Comparison of ENCODE assay signal across 1 cellular context in the genomic region with DNA sequence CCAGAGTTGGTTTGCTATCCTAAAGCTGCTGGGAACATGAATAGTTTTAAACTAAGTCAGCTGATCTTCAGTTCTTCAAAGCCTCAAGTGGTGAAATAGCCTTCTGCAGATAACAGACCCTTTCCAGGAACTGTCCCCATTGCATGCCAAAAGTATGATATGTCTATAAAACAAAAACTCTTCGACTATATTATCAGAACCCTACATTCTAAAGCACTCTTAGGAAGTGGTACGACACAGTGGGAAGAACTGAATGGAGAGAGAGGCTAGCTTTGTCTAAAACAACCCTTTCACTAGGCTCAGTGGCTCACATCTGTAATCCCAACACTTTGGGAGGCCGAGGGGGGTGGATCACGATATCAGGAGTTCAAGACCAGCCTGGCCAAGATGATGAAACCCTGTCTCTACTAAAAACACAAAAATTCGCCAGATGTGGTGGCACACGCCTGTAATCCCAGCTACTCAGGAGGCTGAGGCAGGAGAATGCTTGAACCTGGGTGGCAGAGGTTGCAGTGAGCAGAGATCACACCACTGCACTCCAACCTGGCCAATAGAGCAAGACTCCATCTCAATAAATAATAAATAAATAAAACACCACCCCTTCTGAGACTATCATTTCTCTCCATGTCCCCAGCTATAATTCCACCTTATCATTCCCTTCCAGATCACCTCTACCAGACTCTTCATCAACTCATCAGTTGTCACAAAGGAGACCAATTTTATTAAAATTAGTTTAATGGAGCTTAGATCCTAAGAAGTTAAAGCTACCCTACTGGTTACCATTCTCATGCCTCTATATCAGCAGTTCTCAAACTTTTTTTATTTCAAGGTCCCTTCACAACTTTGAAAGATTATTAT.
A peak's percentile ranks its signal among the peaks of the same experiment; 100 is the strongest.
TF ChIP-seq lines count a peak whose summit lies in the region.

No MANE protein-coding gene starts in this region.

TF ChIP-seq in K562, 482 proteins besides CTCF, POLR2A, EP300 and RAD21 (continued from another document and continues in another):
- TF ChIP-seq, protein P1, sequence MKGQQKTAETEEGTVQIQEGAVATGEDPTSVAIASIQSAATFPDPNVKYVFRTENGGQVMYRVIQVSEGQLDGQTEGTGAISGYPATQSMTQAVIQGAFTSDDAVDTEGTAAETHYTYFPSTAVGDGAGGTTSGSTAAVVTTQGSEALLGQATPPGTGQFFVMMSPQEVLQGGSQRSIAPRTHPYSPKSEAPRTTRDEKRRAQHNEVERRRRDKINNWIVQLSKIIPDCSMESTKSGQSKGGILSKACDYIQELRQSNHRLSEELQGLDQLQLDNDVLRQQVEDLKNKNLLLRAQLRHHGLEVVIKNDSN (CRISPR knock-in tag; IDR thresholded peaks at IDR 0.05), result no peak
- TF ChIP-seq ARNT (IDR thresholded peaks at IDR 0.05), result peak; percentile 59; a peak in 2 of 4 replicates
- TF ChIP-seq DPF2 (IDR thresholded peaks at IDR 0.05), result peak; percentile 89
- TF ChIP-seq, protein P2, sequence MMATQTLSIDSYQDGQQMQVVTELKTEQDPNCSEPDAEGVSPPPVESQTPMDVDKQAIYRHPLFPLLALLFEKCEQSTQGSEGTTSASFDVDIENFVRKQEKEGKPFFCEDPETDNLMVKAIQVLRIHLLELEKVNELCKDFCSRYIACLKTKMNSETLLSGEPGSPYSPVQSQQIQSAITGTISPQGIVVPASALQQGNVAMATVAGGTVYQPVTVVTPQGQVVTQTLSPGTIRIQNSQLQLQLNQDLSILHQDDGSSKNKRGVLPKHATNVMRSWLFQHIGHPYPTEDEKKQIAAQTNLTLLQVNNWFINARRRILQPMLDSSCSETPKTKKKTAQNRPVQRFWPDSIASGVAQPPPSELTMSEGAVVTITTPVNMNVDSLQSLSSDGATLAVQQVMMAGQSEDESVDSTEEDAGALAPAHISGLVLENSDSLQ (IDR thresholded peaks at IDR 0.05), result peak; percentile 59
- TF ChIP-seq ZNF133 (CRISPR knock-in tag; IDR thresholded peaks at IDR 0.05), result no peak
- no peak for TF ChIP-seq RUNX1 (IDR thresholded peaks at IDR 0.05; ENCODE audit: low read depth)
- peak; percentile 85 for TF ChIP-seq ZNF24 (IDR thresholded peaks at IDR 0.05)
- TF ChIP-seq, protein P3, sequence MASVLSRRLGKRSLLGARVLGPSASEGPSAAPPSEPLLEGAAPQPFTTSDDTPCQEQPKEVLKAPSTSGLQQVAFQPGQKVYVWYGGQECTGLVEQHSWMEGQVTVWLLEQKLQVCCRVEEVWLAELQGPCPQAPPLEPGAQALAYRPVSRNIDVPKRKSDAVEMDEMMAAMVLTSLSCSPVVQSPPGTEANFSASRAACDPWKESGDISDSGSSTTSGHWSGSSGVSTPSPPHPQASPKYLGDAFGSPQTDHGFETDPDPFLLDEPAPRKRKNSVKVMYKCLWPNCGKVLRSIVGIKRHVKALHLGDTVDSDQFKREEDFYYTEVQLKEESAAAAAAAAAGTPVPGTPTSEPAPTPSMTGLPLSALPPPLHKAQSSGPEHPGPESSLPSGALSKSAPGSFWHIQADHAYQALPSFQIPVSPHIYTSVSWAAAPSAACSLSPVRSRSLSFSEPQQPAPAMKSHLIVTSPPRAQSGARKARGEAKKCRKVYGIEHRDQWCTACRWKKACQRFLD (CRISPR knock-in tag; IDR thresholded peaks at IDR 0.05), result no peak
- TF ChIP-seq HDAC2 (IDR thresholded peaks at IDR 0.05), result peak; percentile 90
- TF ChIP-seq MTA3 (IDR thresholded peaks at IDR 0.05; ENCODE audit: borderline replicate concordance), result peak; percentile 76
- TF ChIP-seq, protein P4, sequence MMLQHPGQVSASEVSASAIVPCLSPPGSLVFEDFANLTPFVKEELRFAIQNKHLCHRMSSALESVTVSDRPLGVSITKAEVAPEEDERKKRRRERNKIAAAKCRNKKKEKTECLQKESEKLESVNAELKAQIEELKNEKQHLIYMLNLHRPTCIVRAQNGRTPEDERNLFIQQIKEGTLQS (IDR thresholded peaks at IDR 0.05), result peak; percentile 87
- TF ChIP-seq, protein P4 (CRISPR knock-in tag; conservative IDR thresholded peaks at IDR 0.05), result no peak
- TF ChIP-seq, protein P5, sequence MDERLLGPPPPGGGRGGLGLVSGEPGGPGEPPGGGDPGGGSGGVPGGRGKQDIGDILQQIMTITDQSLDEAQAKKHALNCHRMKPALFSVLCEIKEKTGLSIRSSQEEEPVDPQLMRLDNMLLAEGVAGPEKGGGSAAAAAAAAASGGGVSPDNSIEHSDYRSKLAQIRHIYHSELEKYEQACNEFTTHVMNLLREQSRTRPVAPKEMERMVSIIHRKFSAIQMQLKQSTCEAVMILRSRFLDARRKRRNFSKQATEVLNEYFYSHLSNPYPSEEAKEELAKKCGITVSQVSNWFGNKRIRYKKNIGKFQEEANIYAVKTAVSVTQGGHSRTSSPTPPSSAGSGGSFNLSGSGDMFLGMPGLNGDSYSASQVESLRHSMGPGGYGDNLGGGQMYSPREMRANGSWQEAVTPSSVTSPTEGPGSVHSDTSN (CRISPR knock-in tag; IDR thresholded peaks at IDR 0.05; ENCODE audit: low read depth), result no peak
- TF ChIP-seq, protein P5 (tag; conservative IDR thresholded peaks at IDR 0.05; ENCODE audit: low read depth), result peak; percentile 60
- TF ChIP-seq RCOR1 (IDR thresholded peaks at IDR 0.05; ENCODE audit: borderline replicate concordance in 1 of 2, low read depth in 2 of 2, low read length in 2 of 2), result peak; percentile 2 to 25; a peak in 1 of 4 replicates
- peak; percentile 42 for TF ChIP-seq JUND (IDR thresholded peaks at IDR 0.05; ENCODE audit: borderline replicate concordance, low read depth, low read length)
- no peak; the same call in 2 of the 3 replicates for TF ChIP-seq JUND (tag; IDR thresholded peaks at IDR 0.05; ENCODE audit: borderline replicate concordance, low read depth, low read length)
- TF ChIP-seq CAMTA2 (CRISPR knock-in tag; conservative IDR thresholded peaks at IDR 0.05), result no peak
- no peak for TF ChIP-seq HNRNPLL (IDR thresholded peaks at IDR 0.05; ENCODE audit: low read depth, low read length, poor library complexity, severe bottlenecking)
- TF ChIP-seq C11orf30 (IDR thresholded peaks at IDR 0.05; ENCODE audit: low read depth), result 0 out of 2 replicates have a peak, but pooled peaks have one; percentile 22
- peak; percentile 90 for TF ChIP-seq ZNF121 (CRISPR knock-in tag; conservative IDR thresholded peaks at IDR 0.05)
- TF ChIP-seq NCOR1 (IDR thresholded peaks at IDR 0.05), result peak; percentile 42; the same call in 1 of the 2 replicates
- TF ChIP-seq SMARCA4 (IDR thresholded peaks at IDR 0.05), result peak; percentile 73; the same call in 1 of the 2 replicates
- TF ChIP-seq LEF1 (IDR thresholded peaks at IDR 0.05), result peak; percentile 65
- TF ChIP-seq, protein P6, sequence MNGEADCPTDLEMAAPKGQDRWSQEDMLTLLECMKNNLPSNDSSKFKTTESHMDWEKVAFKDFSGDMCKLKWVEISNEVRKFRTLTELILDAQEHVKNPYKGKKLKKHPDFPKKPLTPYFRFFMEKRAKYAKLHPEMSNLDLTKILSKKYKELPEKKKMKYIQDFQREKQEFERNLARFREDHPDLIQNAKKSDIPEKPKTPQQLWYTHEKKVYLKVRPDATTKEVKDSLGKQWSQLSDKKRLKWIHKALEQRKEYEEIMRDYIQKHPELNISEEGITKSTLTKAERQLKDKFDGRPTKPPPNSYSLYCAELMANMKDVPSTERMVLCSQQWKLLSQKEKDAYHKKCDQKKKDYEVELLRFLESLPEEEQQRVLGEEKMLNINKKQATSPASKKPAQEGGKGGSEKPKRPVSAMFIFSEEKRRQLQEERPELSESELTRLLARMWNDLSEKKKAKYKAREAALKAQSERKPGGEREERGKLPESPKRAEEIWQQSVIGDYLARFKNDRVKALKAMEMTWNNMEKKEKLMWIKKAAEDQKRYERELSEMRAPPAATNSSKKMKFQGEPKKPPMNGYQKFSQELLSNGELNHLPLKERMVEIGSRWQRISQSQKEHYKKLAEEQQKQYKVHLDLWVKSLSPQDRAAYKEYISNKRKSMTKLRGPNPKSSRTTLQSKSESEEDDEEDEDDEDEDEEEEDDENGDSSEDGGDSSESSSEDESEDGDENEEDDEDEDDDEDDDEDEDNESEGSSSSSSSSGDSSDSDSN (IDR thresholded peaks at IDR 0.05; ENCODE audit: borderline replicate concordance in 1 of 2, low read depth in 2 of 2, low read length in 2 of 2), result no peak
- peak; percentile 19; the same call in 1 of the 2 replicates for TF ChIP-seq SMAD4 (CRISPR knock-in tag; conservative IDR thresholded peaks at IDR 0.05)
- peak; percentile 31; the same call in 1 of the 2 replicates for TF ChIP-seq RNF2 (IDR thresholded peaks at IDR 0.05)
- peak; percentile 55; the same call in 1 of the 2 replicates for TF ChIP-seq EP400 (IDR thresholded peaks at IDR 0.05)
- no peak for TF ChIP-seq ZNF507 (tag; conservative IDR thresholded peaks at IDR 0.05)
- no peak for TF ChIP-seq FOXA3 (CRISPR knock-in tag; conservative IDR thresholded peaks at IDR 0.05 in 1 of 2, IDR thresholded peaks at IDR 0.05 in 1 of 2)
- TF ChIP-seq, protein P7, sequence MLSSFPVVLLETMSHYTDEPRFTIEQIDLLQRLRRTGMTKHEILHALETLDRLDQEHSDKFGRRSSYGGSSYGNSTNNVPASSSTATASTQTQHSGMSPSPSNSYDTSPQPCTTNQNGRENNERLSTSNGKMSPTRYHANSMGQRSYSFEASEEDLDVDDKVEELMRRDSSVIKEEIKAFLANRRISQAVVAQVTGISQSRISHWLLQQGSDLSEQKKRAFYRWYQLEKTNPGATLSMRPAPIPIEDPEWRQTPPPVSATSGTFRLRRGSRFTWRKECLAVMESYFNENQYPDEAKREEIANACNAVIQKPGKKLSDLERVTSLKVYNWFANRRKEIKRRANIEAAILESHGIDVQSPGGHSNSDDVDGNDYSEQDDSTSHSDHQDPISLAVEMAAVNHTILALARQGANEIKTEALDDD (IDR thresholded peaks at IDR 0.05), result peak; percentile 76
- peak; percentile 80 for TF ChIP-seq CBFA2T3 (IDR thresholded peaks at IDR 0.05)
- 0 out of 2 replicates have a peak, but pooled peaks have one; percentile 17 for TF ChIP-seq MEF2D (tag; conservative IDR thresholded peaks at IDR 0.05; ENCODE audit: low read depth)
- TF ChIP-seq TBP (optimal IDR thresholded peaks at IDR 0.05; ENCODE audit: low read depth, low read length), result peak; percentile 62
- TF ChIP-seq, protein P8, sequence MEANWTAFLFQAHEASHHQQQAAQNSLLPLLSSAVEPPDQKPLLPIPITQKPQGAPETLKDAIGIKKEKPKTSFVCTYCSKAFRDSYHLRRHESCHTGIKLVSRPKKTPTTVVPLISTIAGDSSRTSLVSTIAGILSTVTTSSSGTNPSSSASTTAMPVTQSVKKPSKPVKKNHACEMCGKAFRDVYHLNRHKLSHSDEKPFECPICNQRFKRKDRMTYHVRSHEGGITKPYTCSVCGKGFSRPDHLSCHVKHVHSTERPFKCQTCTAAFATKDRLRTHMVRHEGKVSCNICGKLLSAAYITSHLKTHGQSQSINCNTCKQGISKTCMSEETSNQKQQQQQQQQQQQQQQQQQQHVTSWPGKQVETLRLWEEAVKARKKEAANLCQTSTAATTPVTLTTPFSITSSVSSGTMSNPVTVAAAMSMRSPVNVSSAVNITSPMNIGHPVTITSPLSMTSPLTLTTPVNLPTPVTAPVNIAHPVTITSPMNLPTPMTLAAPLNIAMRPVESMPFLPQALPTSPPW (CRISPR knock-in tag; IDR thresholded peaks at IDR 0.05), result peak; percentile 10
- no peak for TF ChIP-seq ZNF184 (CRISPR knock-in tag; IDR thresholded peaks at IDR 0.05)
- 0 out of 2 replicates have a peak, but pooled peaks have one; percentile 18 for TF ChIP-seq PML (IDR thresholded peaks at IDR 0.05; ENCODE audit: low read length)
- TF ChIP-seq FOSL1 (tag; conservative IDR thresholded peaks at IDR 0.05), result peak; percentile 53
- peak; percentile 70 for TF ChIP-seq SOX6 (IDR thresholded peaks at IDR 0.05)
- TF ChIP-seq PHB2 (IDR thresholded peaks at IDR 0.05; ENCODE audit: low read depth), result peak; percentile 24; the same call in 1 of the 2 replicates
- peak; percentile 50; the same call in 1 of the 2 replicates for TF ChIP-seq L3MBTL2 (IDR thresholded peaks at IDR 0.05)
- TF ChIP-seq, protein P9, sequence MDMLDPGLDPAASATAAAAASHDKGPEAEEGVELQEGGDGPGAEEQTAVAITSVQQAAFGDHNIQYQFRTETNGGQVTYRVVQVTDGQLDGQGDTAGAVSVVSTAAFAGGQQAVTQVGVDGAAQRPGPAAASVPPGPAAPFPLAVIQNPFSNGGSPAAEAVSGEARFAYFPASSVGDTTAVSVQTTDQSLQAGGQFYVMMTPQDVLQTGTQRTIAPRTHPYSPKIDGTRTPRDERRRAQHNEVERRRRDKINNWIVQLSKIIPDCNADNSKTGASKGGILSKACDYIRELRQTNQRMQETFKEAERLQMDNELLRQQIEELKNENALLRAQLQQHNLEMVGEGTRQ (CRISPR knock-in tag; IDR thresholded peaks at IDR 0.05), result no peak
- TF ChIP-seq, protein P10, sequence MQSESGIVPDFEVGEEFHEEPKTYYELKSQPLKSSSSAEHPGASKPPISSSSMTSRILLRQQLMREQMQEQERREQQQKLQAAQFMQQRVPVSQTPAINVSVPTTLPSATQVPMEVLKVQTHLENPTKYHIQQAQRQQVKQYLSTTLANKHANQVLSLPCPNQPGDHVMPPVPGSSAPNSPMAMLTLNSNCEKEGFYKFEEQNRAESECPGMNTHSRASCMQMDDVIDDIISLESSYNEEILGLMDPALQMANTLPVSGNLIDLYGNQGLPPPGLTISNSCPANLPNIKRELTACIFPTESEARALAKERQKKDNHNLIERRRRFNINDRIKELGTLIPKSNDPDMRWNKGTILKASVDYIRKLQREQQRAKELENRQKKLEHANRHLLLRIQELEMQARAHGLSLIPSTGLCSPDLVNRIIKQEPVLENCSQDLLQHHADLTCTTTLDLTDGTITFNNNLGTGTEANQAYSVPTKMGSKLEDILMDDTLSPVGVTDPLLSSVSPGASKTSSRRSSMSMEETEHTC (IDR thresholded peaks at IDR 0.05), result peak; percentile 40; the same call in 1 of the 2 replicates
- 0 out of 2 replicates have a peak, but pooled peaks have one; percentile 14 for TF ChIP-seq NCOA1 (IDR thresholded peaks at IDR 0.05; ENCODE audit: low read depth)
- TF ChIP-seq TAF9B (IDR thresholded peaks at IDR 0.05; ENCODE audit: partially characterized antibody), result peak; percentile 61
- peak; percentile 63 for TF ChIP-seq BRD9 (IDR thresholded peaks at IDR 0.05; ENCODE audit: low read depth, partially characterized antibody)
- TF ChIP-seq CBFA2T2 (conservative IDR thresholded peaks at IDR 0.05), result peak; percentile 53
- peak; percentile 60; the same call in 1 of the 2 replicates for TF ChIP-seq FOXM1 (IDR thresholded peaks at IDR 0.05; ENCODE audit: low read depth)
- no peak for TF ChIP-seq FOXM1 (CRISPR knock-in tag; IDR thresholded peaks at IDR 0.05; ENCODE audit: low read depth)
- TF ChIP-seq GATA2 (CRISPR knock-in tag; IDR thresholded peaks at IDR 0.05), result 0 out of 2 replicates have a peak, but pooled peaks have one; percentile 7
- no peak for TF ChIP-seq POLR2G (IDR thresholded peaks at IDR 0.05; ENCODE audit: low read depth, low read length)
